8 cellular contexts compared by ENCODE assay signal in the genomic region with DNA sequence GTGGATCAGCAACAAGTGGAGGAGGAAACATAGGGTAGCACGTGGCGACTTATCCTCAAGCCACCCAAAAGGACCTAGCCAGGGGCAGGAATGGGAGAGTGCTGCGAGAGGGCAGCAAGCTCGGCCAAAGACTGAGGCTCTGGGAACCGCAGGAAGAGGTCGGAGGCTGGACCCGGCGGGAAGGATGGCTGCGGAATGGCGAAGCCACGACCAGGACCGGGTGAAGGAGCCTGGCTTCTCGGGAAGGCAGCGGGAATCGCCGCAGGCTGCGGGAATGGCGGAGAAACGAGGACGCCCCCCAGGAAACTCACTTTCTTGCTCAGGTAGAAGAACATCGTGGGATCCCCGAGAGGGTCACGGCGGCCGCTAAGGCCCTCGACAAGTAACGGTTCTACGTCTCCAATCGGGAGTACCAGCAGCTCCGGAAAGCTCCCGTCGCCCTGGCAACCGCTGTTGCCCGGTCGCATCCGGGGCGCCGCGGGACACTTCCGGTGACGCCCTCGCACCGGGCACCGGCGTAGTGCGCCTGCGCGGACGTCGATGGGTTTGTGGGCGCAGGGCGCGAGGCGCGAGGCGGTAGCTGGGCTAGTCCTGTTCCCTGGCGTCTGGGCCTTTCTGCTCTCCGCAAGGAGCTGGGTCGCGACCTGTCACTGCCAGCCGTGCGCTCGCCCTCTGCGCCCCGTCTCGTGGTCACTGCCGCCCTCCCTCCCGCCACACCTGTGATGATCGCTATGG. TPM values are rescaled to one million over a fixed set of nuclear protein-coding genes. Genes with fewer than 3 reads are reported as not detected.
DNase-seq lines count a peak whose midpoint lies in the region; ATAC-seq, FAIRE-seq and TF ChIP-seq lines count a peak whose summit lies in the region.

WDR35 (minus strand) TSS at position 425 of the 735 bp plus-strand sequence; CDS start at position 335, 90 bp downstream.

- peak within 1 kb of the TSS; percentile 98 for H2AFZ ChIP-seq in keratinocyte (ENCODE audit: control insufficient read depth, low read length)

- in situ Hi-C loops in GM18951 (cut with MboI; ENCODE audit: low sequenced_read_pairs, unreplicated experiment), result no loop called here

- peak; percentile 85 for TF ChIP-seq POLR2A in GM18951 (IDR thresholded peaks at IDR 0.05; ENCODE audit: extremely low read depth, insufficient read depth, insufficient read length)

- peak; percentile 99 for DNase-seq in AG08396 (ENCODE audit: low spot score)
- peak; percentile 84 for DNase-seq in NCI-H2227 treated with DMSO at 0.1 percent for 48 hours (lab: John Stamatoyannopoulos, UW)
- DNase-seq in activated CD4-positive, CD25-positive, alpha-beta regulatory T cell treated with anti-CD3 and anti-CD28 coated beads, Interleukin-2, amount 50 U/mL, for 16 hours (ENCODE audit: low read depth, low spot score), result peak; percentile 79
- DNase-seq in central memory CD4-positive, alpha-beta T cell, result peak; percentile 85
- peak; percentile 46 for DNase-seq in keratinocyte (ENCODE audit: low read depth, low spot score)
- peak; percentile 84 to 90 (median 85) for DNase-seq in stimulated activated CD4-positive, alpha-beta T cell treated with anti-CD3 and anti-CD28 coated beads, Interleukin-12 subunit alpha, Interleukin-12 subunit beta, amount 100 ng/mL, for 48 hours (ENCODE audit: low read depth in 2 of 3, low spot score in 1 of 3)

- H3K9ac ChIP-seq in keratinocyte (ENCODE audit: control insufficient read depth, extremely low read depth, insufficient read depth, low read length), result peak within 1 kb of the TSS; percentile 67

- H3K27ac ChIP-seq in keratinocyte (ENCODE audit: control insufficient read depth, insufficient read depth, low read length), result peak within 1 kb of the TSS; percentile 30

- peaks cover 8% of the 10 kb centered on the region for H3K79me2 ChIP-seq in keratinocyte (ENCODE audit: control insufficient read depth, insufficient read depth, low read length)

- peaks cover 15% of the 10 kb centered on the region for H3K4me1 ChIP-seq in keratinocyte (ENCODE audit: control insufficient read depth, extremely low read depth, insufficient read depth, low read length)

- H3K27me3 ChIP-seq in keratinocyte (ENCODE audit: control insufficient read depth, extremely low read depth, insufficient read depth, low read length), result no peaks in the 10 kb centered on the region

- ATAC-seq in HG03159 (IDR thresholded peaks at IDR 0.05; ENCODE audit: unreplicated experiment), result peak; percentile 89

- peak within 1 kb of the TSS; percentile 89 for H3K4me2 ChIP-seq in keratinocyte (ENCODE audit: control insufficient read depth, extremely low read depth, insufficient read depth, low read depth, low read length)

- no peaks in the 10 kb centered on the region for H3K36me3 ChIP-seq in keratinocyte (ENCODE audit: control insufficient read depth in 2 of 2, extremely low read depth in 1 of 2, insufficient read depth in 2 of 2, low read length in 2 of 2)

- H4K20me1 ChIP-seq in keratinocyte (ENCODE audit: control insufficient read depth, extremely low read depth, insufficient read depth, low read length), result no peaks in the 10 kb centered on the region

- H3K4me3 ChIP-seq in keratinocyte (ENCODE audit: control insufficient read depth in 2 of 3, extremely low read depth in 1 of 3, insufficient read depth in 2 of 3, low read depth in 1 of 3, low read length in 3 of 3), result peak within 1 kb of the TSS; percentile 57 to 90 (median 88)

- no peaks in the 10 kb centered on the region for H3K9me3 ChIP-seq in keratinocyte (ENCODE audit: control insufficient read depth, low read depth, low read length)

- TF ChIP-seq CTCF in keratinocyte (optimal IDR thresholded peaks at IDR 0.05 in 1 of 3, IDR thresholded peaks at IDR 0.05 in 1 of 3, conservative IDR thresholded peaks at IDR 0.05 in 1 of 3; ENCODE audit: extremely low read depth in 1 of 3, insufficient read depth in 2 of 3, low read length in 3 of 3), result no peak

- dilution Hi-C loops in keratinocyte (cut with MboI; ENCODE audit: extremely low pct_ligation_motif_present, low sequenced_read_pairs), result no loop called here

- no peak for FAIRE-seq in keratinocyte (lab: Jason Lieb, UNC)

- no peaks in the 10 kb centered on the region for H3K9me1 ChIP-seq in keratinocyte (ENCODE audit: control insufficient read depth, extremely low read depth, insufficient read depth, low read length)

RNA-seq across cellular contexts. Expression of gene WDR35, which starts in this region (rescaled TPM):
- polyA plus RNA-seq in keratinocyte, result 4.7 to 8.8 TPM (median 5.4 TPM) in 3 replicates
- polyA plus RNA-seq in keratinocyte (2011; ENCODE audit: low read depth), result 4.2 TPM
- polyA plus RNA-seq in keratinocyte (2011; cell fraction: cytosol; rRNA removed), result 2.5 and 4.3 TPM in 2 replicates
- polyA plus RNA-seq in keratinocyte (2011; cell fraction: nucleus; rRNA removed), result 9.5 and 12.2 TPM in 2 replicates
- polyA plus RNA-seq in keratinocyte (2012; ENCODE audit: low replicate concordance), result 2.0 and 4.9 TPM in 2 replicates
- polyA minus RNA-seq in keratinocyte, result 3.1 to 11.5 TPM (median 4.7 TPM) in 3 replicates
- polyA minus RNA-seq in keratinocyte (2011; cell fraction: cytosol; rRNA and poly(A)+ RNA removed), result 4.4 TPM
- polyA minus RNA-seq in keratinocyte (2011; cell fraction: nucleus; rRNA and poly(A)+ RNA removed), result 8.9 and 13.9 TPM in 2 replicates

Comparison
In these comparisons a context has a peak if more than half of its experiments do, and no peak if none do; other contexts are left out.
1. Peak in every context shown above with its lines: DNase-seq, ATAC-seq, H3K4me3 ChIP-seq and H3K27ac ChIP-seq.
2. DNase-seq: peak in every context shown above with its lines; median percentile 99 in AG08396; 85 in central memory CD4-positive, alpha-beta T cell; 85 in stimulated activated CD4-positive, alpha-beta T cell treated with anti-CD3 and anti-CD28 coated beads, Interleukin-12 subunit alpha, Interleukin-12 subunit beta, amount 100 ng/mL, for 48 hours; 84 in NCI-H2227 treated with DMSO at 0.1 percent for 48 hours; 79 in activated CD4-positive, CD25-positive, alpha-beta regulatory T cell treated with anti-CD3 and anti-CD28 coated beads, Interleukin-2, amount 50 U/mL, for 16 hours; 46 in keratinocyte.